In genomic region chr10:86946215-86947170, GRCh38 we compare ENCODE assay signal across 13 cellular contexts. TPM values are rescaled to one million over a fixed set of nuclear protein-coding genes. Genes with fewer than 3 reads are reported as not detected.
DNase-seq lines count a peak whose midpoint lies in the region; ATAC-seq and TF ChIP-seq lines count a peak whose summit lies in the region.
"Had no signal": no experiment of that assay in that cellular context is flagged by ENCODE, and none has a peak within 500 bp of the region (broad histone marks: within the 10 kb centered on the region; RNA-seq: fewer than 3 reads in every experiment).

No MANE protein-coding gene starts in this region.

- H3K4me3 ChIP-seq in left ventricle myocardium inferior (no peak overlapping the region), tibial artery (no peak overlapping the region)

- H3K27ac ChIP-seq in left ventricle myocardium inferior (replicated peaks) (peak overlapping the region; percentile 5), tibial artery (peak overlapping the region; percentile 60 to 68)
- H3K27ac ChIP-seq: neutrophil had no signal

- no peak for TF ChIP-seq CTCF in left ventricle myocardium inferior (IDR thresholded peaks at IDR 0.05; ENCODE audit: borderline replicate concordance)
- TF ChIP-seq CTCF in tibial artery (IDR thresholded peaks at IDR 0.05): no peak

- H3K36me3 ChIP-seq in left ventricle myocardium inferior (peaks cover 23% of the 10 kb centered on the region), tibial artery (peaks cover 0 to 19% (median 0%) of the 10 kb centered on the region in 3 donors)
- H3K36me3 ChIP-seq: neutrophil had no signal

- DNase-seq in NCI-H748 (lab: John Stamatoyannopoulos, UW; ENCODE audit: unreplicated experiment) (peak; percentile 58), NCI-H748 treated with DMSO at 0.1 percent for 48 hours (lab: John Stamatoyannopoulos, UW) (no peak), RPMI8226 (peak; percentile 56), left ventricle myocardium inferior (peak; percentile 59), tibial artery (peak; percentile 63 to 81), HEK293T (ENCODE audit: extremely low spot score) (no peak), NCI-H82 treated with DMSO at 0.1 percent for 48 hours (lab: John Stamatoyannopoulos, UW; ENCODE audit: unreplicated experiment) (no peak)
- DNase-seq: activated T-cell treated with anti-CD3 and anti-CD28 coated beads, Interleukin-2, amount 50 U/mL, for 4 hours; EL; Karpas-422 had no signal

- H3K27me3 ChIP-seq in left ventricle myocardium inferior (ENCODE audit: low read depth): no peaks in the 10 kb centered on the region
- H3K27me3 ChIP-seq in tibial artery: no peaks in the 10 kb centered on the region

- ATAC-seq in HG02642 (IDR thresholded peaks at IDR 0.05; ENCODE audit: poor library complexity, unreplicated experiment): no peak
- ATAC-seq: activated T-cell treated with anti-CD3 and anti-CD28 coated beads, Interleukin-2, amount 50 U/mL, for 4 hours had no signal

- no peaks in the 10 kb centered on the region for H3K9me3 ChIP-seq in left ventricle myocardium inferior (replicated peaks)
- no peaks in the 10 kb centered on the region for H3K9me3 ChIP-seq in tibial artery
- H3K9me3 ChIP-seq: neutrophil had no signal

- intact Hi-C loops in left ventricle myocardium inferior (cut with micrococcal nuclease): no loop called here
- intact Hi-C loops in tibial artery (cut with DNase I; ENCODE audit: low total_unique reads): no loop called here

- H3K4me1 ChIP-seq in left ventricle myocardium inferior: peaks cover 92% of the 10 kb centered on the region
- peaks cover 3 to 51% (median 27%) of the 10 kb centered on the region in 4 donors for H3K4me1 ChIP-seq in tibial artery

- POLR2A ChIA-PET in HEK293T (lab: Yijun Ruan, JAX): no interaction called here

- CTCF ChIA-PET in HEK293T (lab: Yijun Ruan, JAX): interaction anchor here (1.1 to 2.3 kb wide), 5 partner anchors 8 to 262 kb away, joined by 3 to 7 read pairs (median 5); partner anchors contain the start of gene SNCG

TF ChIP-seq in HEK293T, 16 proteins besides CTCF, POLR2A, EP300 and RAD21:
- no peak for TF ChIP-seq ZNF384 (IDR thresholded peaks at IDR 0.05)
TF ChIP-seq in HEK293T: peak in this region for 0.

RNA-seq across cellular contexts. Expression of gene MMRN2, which starts 10.9 kb away (rescaled TPM):
- 32.1 TPM for total RNA-seq in left ventricle myocardium inferior

RNA-seq across cellular contexts. Expression of gene SNCG, which starts 11.9 kb away (rescaled TPM):
- total RNA-seq in left ventricle myocardium inferior: 14.7 TPM

RNA-seq across cellular contexts. Expression of gene ADIRF, which starts 21.8 kb away (rescaled TPM):
- total RNA-seq in left ventricle myocardium inferior: 41.1 TPM
- total RNA-seq: NCI-H460 had no signal

Comparison
In these comparisons a context has a peak if more than half of its experiments do, and no peak if none do; other contexts are left out.
1. DNase-seq: peak in NCI-H748 (single experiment), RPMI8226 (single experiment), left ventricle myocardium inferior (single experiment) and tibial artery (2 of 2); none in NCI-H748 treated with DMSO at 0.1 percent for 48 hours (single experiment), HEK293T (single experiment) and NCI-H82 treated with DMSO at 0.1 percent for 48 hours (single experiment).